15 cellular contexts compared by ENCODE assay signal in genomic region chr5:39214912-39215709, GRCh38. TPM values are rescaled to one million over a fixed set of nuclear protein-coding genes. Genes with fewer than 3 reads are reported as not detected.
DNase-seq lines count a peak whose midpoint lies in the region; ATAC-seq, FAIRE-seq and TF ChIP-seq lines count a peak whose summit lies in the region.
"Had no signal": no experiment of that assay in that cellular context is flagged by ENCODE, and none has a peak within 500 bp of the region (broad histone marks: within the 10 kb centered on the region; RNA-seq: fewer than 3 reads in every experiment).

No MANE protein-coding gene starts in this region.

- no peaks in the 10 kb centered on the region for H3K9me3 Mint-ChIP-seq in activated CD8-positive, alpha-beta T cell treated with anti-CD3 and anti-CD28 coated beads, Interleukin-2, amount 10 ng/mL, durations not matched to agents 7 days and 5 days (ENCODE audit: insufficient read depth)

- no peaks in the 10 kb centered on the region for H3K79me2 ChIP-seq in HepG2 (ENCODE audit: insufficient read depth, low read length)

- CTCF ChIA-PET in HepG2 (lab: Yijun Ruan, JAX; ENCODE audit: low intra/inter-chr PET ratio, low total read pairs), result no interaction called here
- CTCF ChIA-PET in activated CD8-positive, alpha-beta T cell treated with anti-CD3 and anti-CD28 coated beads, Interleukin-2, amount 10 ng/mL, durations not matched to agents 7 days and 5 days (lab: Charles Lee), result interaction anchor here (3.7 to 10.3 kb wide), 5 partner anchors 12 to 161 kb away, joined by 41 to 319 read pairs (median 85); no protein-coding TSS in a partner anchor

- TF ChIP-seq POLR2A in HepG2 (IDR thresholded peaks at IDR 0.05; ENCODE audit: insufficient read depth in 1 of 2, low read depth in 2 of 2, low read length in 2 of 2) (no peak), right lobe of liver (IDR thresholded peaks at IDR 0.05) (no peak)

- peaks cover 14% of the 10 kb centered on the region for H3K36me3 Mint-ChIP-seq in activated CD8-positive, alpha-beta T cell treated with anti-CD3 and anti-CD28 coated beads, Interleukin-2, amount 10 ng/mL, durations not matched to agents 7 days and 5 days (ENCODE audit: low read depth)
- H3K36me3 Mint-ChIP-seq: naive B cell had no signal

- no peak for TF ChIP-seq CTCF in HepG2 (CRISPR knock-in tag; IDR thresholded peaks at IDR 0.05)
- no peak for TF ChIP-seq CTCF in right lobe of liver (IDR thresholded peaks at IDR 0.05)

- H3K27me3 ChIP-seq in HepG2 (ENCODE audit: control insufficient read depth in 1 of 2, insufficient read depth in 2 of 2, low read length in 2 of 2) (no peaks in the 10 kb centered on the region), right lobe of liver (no peaks in the 10 kb centered on the region), thymus (ENCODE audit: control insufficient read depth, insufficient read depth) (no peaks in the 10 kb centered on the region)
- H3K27me3 ChIP-seq: tibial nerve had no signal

- no peak for FAIRE-seq in HepG2 (lab: Jason Lieb, UNC)
- FAIRE-seq: GM18507 had no signal

- intact Hi-C loops in HepG2 (cut with micrococcal nuclease; ENCODE audit: unreplicated experiment), result loop anchor here (5.0 to 10.0 kb wide), 3 partner anchors 150 to 332 kb away; partner anchors contain the start of gene C9
- intact Hi-C loops in right lobe of liver (cut with DNase I), result loop anchor here in 1 of 2 donors (10.0 kb wide), 1 partner anchor 350 kb away; no protein-coding TSS in a partner anchor

- peak overlapping the region; percentile 54 for H3K4me3 Mint-ChIP-seq in activated CD8-positive, alpha-beta T cell treated with anti-CD3 and anti-CD28 coated beads, Interleukin-2, amount 10 ng/mL, durations not matched to agents 7 days and 5 days
- H3K4me3 Mint-ChIP-seq: naive B cell had no signal

- no peak overlapping the region for H3K4me3 ChIP-seq in HepG2 (replicated peaks in 1 of 3; ENCODE audit: insufficient read depth in 1 of 3, low read depth in 2 of 3, low read length in 3 of 3)
- H3K4me3 ChIP-seq in right lobe of liver, result no peak overlapping the region
- no peak overlapping the region for H3K4me3 ChIP-seq in thymus (ENCODE audit: low read length)
- H3K4me3 ChIP-seq: tibial nerve had no signal

- 42% methylated on average over 6 of the region's 6 CpGs for WGBS in HepG2 (ENCODE audit: low lambda C conversion rate)
- 53% methylated on average over 6 of the region's 6 CpGs for WGBS in right lobe of liver (ENCODE audit: insufficient coverage, low coverage, low lambda C conversion rate, missing lambda C conversion rate)
- WGBS in thymus, result 91% methylated on average over 6 of the region's 6 CpGs

- TF ChIP-seq EP300 in HepG2 (IDR thresholded peaks at IDR 0.05; ENCODE audit: low read depth in 2 of 2, low read length in 2 of 2) (no peak), HepG2 (CRISPR knock-in tag; IDR thresholded peaks at IDR 0.05; ENCODE audit: borderline replicate concordance) (no peak)

- peak overlapping the region; percentile 88 for H3K27ac Mint-ChIP-seq in activated CD8-positive, alpha-beta T cell treated with anti-CD3 and anti-CD28 coated beads, Interleukin-2, amount 10 ng/mL, durations not matched to agents 7 days and 5 days
- H3K27ac Mint-ChIP-seq: naive B cell had no signal

- no peak overlapping the region for H2AFZ ChIP-seq in HepG2 (ENCODE audit: low read length)

- DNase-seq in HepG2 (ENCODE audit: low spot score) (no peak), right lobe of liver (no peak), NCI-H1048 (lab: John Stamatoyannopoulos, UW) (no peak), DMS153 treated with DMSO at 0.1 percent for 48 hours (lab: John Stamatoyannopoulos, UW; ENCODE audit: unreplicated experiment) (no peak), occipital lobe (lab: John Stamatoyannopoulos, UW) (no peak)
- DNase-seq in activated CD8-positive, alpha-beta T cell treated with anti-CD3 and anti-CD28 coated beads, Interleukin-2, amount 10 ng/mL, durations not matched to agents 7 days and 5 days, result peak; percentile 53
- DNase-seq in effector CD4-positive, alpha-beta T cell, result peak; percentile 62
- DNase-seq: naive B cell; NCI-H187 treated with DMSO at 0.1 percent for 48 hours; NCI-H510A treated with DMSO at 0.1 percent for 48 hours; stimulated activated CD4-positive, alpha-beta T cell treated with anti-CD3 and anti-CD28 coated beads, Interleukin-1b, Interleukin-23, amount 100 ng/mL, for 48 hours had no signal

- H3K4me1 ChIP-seq in HepG2 (ENCODE audit: insufficient read depth, low read length) (peaks cover 18% of the 10 kb centered on the region), right lobe of liver (no peaks in the 10 kb centered on the region), thymus (ENCODE audit: control insufficient read depth, insufficient read depth, low read length) (peaks cover 45% of the 10 kb centered on the region)

- H3K9me3 ChIP-seq in HepG2 (ENCODE audit: low read length) (no peaks in the 10 kb centered on the region), right lobe of liver (no peaks in the 10 kb centered on the region), thymus (ENCODE audit: control insufficient read depth) (no peaks in the 10 kb centered on the region)
- H3K9me3 ChIP-seq: tibial nerve had no signal

- H3K27me3 Mint-ChIP-seq in activated CD8-positive, alpha-beta T cell treated with anti-CD3 and anti-CD28 coated beads, Interleukin-2, amount 10 ng/mL, durations not matched to agents 7 days and 5 days (ENCODE audit: low read depth), result no peaks in the 10 kb centered on the region

- in situ Hi-C loops in HepG2 (cut with HindIII; ENCODE audit: extremely low pct_ligation_motif_present, low pct_unique_long_range_greater_than_20kb), result loop anchor here (5.0 to 25.0 kb wide), 2 partner anchors 67 to 347 kb away; no protein-coding TSS in a partner anchor

- H3K36me3 ChIP-seq in HepG2 (replicated peaks in 1 of 2; ENCODE audit: control insufficient read depth in 1 of 2, insufficient read depth in 2 of 2, low read length in 2 of 2) (no peaks in the 10 kb centered on the region), right lobe of liver (no peaks in the 10 kb centered on the region), thymus (ENCODE audit: control insufficient read depth, insufficient read depth) (no peaks in the 10 kb centered on the region)
- H3K36me3 ChIP-seq: tibial nerve had no signal

- no TSS peak for BruUV-seq in HepG2 (replicated peaks; lab: Mats Ljungman, UMichigan)

- no peak for TF ChIP-seq RAD21 in HepG2 (CRISPR knock-in tag; IDR thresholded peaks at IDR 0.05)

- H3K9ac ChIP-seq in HepG2 (ENCODE audit: insufficient read depth, low read depth, low read length), result no peak overlapping the region

- no peaks in the 10 kb centered on the region for H4K20me1 ChIP-seq in HepG2 (ENCODE audit: insufficient read depth, low read length)

- H3K27ac ChIP-seq in HepG2 (ENCODE audit: extremely low read length, insufficient read depth, low read length), result no peak overlapping the region
- no peak overlapping the region for H3K27ac ChIP-seq in right lobe of liver
- peak overlapping the region; percentile 3 for H3K27ac ChIP-seq in thymus (ENCODE audit: low read depth)
- H3K27ac ChIP-seq: VCaP had no signal

- peaks cover 78% of the 10 kb centered on the region for H3K4me1 Mint-ChIP-seq in activated CD8-positive, alpha-beta T cell treated with anti-CD3 and anti-CD28 coated beads, Interleukin-2, amount 10 ng/mL, durations not matched to agents 7 days and 5 days (ENCODE audit: low read depth)

- POLR2A ChIA-PET in HepG2 (lab: Yijun Ruan, JAX), result no interaction called here
- POLR2A ChIA-PET in activated CD8-positive, alpha-beta T cell treated with anti-CD3 and anti-CD28 coated beads, Interleukin-2, amount 10 ng/mL, durations not matched to agents 7 days and 5 days (lab: Charles Lee), result interaction anchor here (3.4 kb wide), 1 partner anchor 12 kb away, joined by 18 read pairs; no protein-coding TSS in a partner anchor

- ATAC-seq in HepG2, result no peak
- ATAC-seq in right lobe of liver, result no peak
- peak; percentile 16 for ATAC-seq in activated CD8-positive, alpha-beta T cell treated with anti-CD3 and anti-CD28 coated beads, Interleukin-2, amount 10 ng/mL, durations not matched to agents 7 days and 5 days

- H3K4me2 ChIP-seq in HepG2 (ENCODE audit: low read depth, low read length), result no peak overlapping the region

TF ChIP-seq in HepG2, 621 proteins besides CTCF, POLR2A, EP300 and RAD21 (continues in another document):
- TF ChIP-seq SP2 (CRISPR knock-in tag; IDR thresholded peaks at IDR 0.05) (no peak), HIVEP1 (CRISPR knock-in tag; IDR thresholded peaks at IDR 0.05) (no peak), CCAR2 (optimal IDR thresholded peaks at IDR 0.05; ENCODE audit: low read depth, low read length) (no peak)

RNA-seq across cellular contexts. Expression of gene FYB1, which starts 4.3 kb away (rescaled TPM):
- total RNA-seq in HepG2 (2016; rRNA removed; fragmentation: Illumina TruSeq; extraction: Trizol) (not detected in 2 replicates), right lobe of liver (10 to 100 TPM in 3 of 6 experiments, 1 to 10 TPM in 3; 3.7 to 15.3 (median 9.1) TPM), occipital lobe (1.4 TPM)
- total RNA-seq in HepG2 (2016; cell fraction: cytosol; rRNA removed; fragmentation: Illumina TruSeq; extraction: Trizol; ENCODE audit: low read depth), result not detected in 2 replicates
- not detected in 2 replicates for total RNA-seq in HepG2 (2016; cell fraction: insoluble cytoplasmic fraction; rRNA removed; fragmentation: Illumina TruSeq; extraction: Trizol)
- not detected in 2 replicates for total RNA-seq in HepG2 (2016; cell fraction: membrane; rRNA removed; fragmentation: Illumina TruSeq; extraction: Trizol)
- not detected in 2 replicates for total RNA-seq in HepG2 (2016; cell fraction: nucleus; rRNA removed; fragmentation: Illumina TruSeq; extraction: Trizol)
- polyA plus RNA-seq in HepG2 (2011; rRNA removed) (0.03 TPM in 1 of 2 replicates, not detected in the other), thymus (52.9 TPM)
- polyA plus RNA-seq in HepG2 (2011; cell fraction: cytosol; rRNA removed), result not detected in 2 replicates
- polyA plus RNA-seq in HepG2 (2011; cell fraction: nucleus; rRNA removed), result 0.03 and 0.12 TPM in 2 replicates
- 0.11 TPM in 1 of 2 replicates, not detected in the other for polyA plus RNA-seq in HepG2 (2012)
- polyA plus RNA-seq in HepG2 (2016; cell fraction: cytosol; fragmentation: Illumina TruSeq; extraction: Trizol; ENCODE audit: low read depth), result not detected in 2 replicates
- polyA plus RNA-seq in HepG2 (2016; cell fraction: insoluble cytoplasmic fraction; fragmentation: Illumina TruSeq; extraction: Trizol; ENCODE audit: low read depth), result not detected in 2 replicates
- polyA plus RNA-seq in HepG2 (2016; cell fraction: membrane; fragmentation: Illumina TruSeq; extraction: Trizol; ENCODE audit: low read depth), result not detected in 2 replicates
- polyA plus RNA-seq in HepG2 (2016; cell fraction: nucleus; fragmentation: Illumina TruSeq; extraction: Trizol; ENCODE audit: insufficient read depth, low read depth), result not detected in 2 replicates
- 0.28 TPM in 1 of 2 replicates, not detected in the other for polyA minus RNA-seq in HepG2 (2011; rRNA and poly(A)+ RNA removed; ENCODE audit: low replicate concordance)
- polyA minus RNA-seq in HepG2 (2011; cell fraction: cytosol; rRNA and poly(A)+ RNA removed), result not detected in 2 replicates
- 0.12 and 0.26 TPM in 2 replicates for polyA minus RNA-seq in HepG2 (2011; cell fraction: nucleus; rRNA and poly(A)+ RNA removed)
- total RNA-seq in activated CD8-positive, alpha-beta T cell treated with anti-CD3 and anti-CD28 coated beads, Interleukin-2, amount 10 ng/mL, durations not matched to agents 7 days and 5 days, result 100 to 1,000 TPM; 198 to 215 TPM

Comparison
In these comparisons a context has a peak if more than half of its experiments do, and no peak if none do; other contexts are left out.
1. DNase-seq: peak in activated CD8-positive, alpha-beta T cell treated with anti-CD3 and anti-CD28 coated beads, Interleukin-2, amount 10 ng/mL, durations not matched to agents 7 days and 5 days (single experiment) and effector CD4-positive, alpha-beta T cell (single experiment); none in HepG2 (single experiment), right lobe of liver (0 of 3), NCI-H1048 (single experiment), DMS153 treated with DMSO at 0.1 percent for 48 hours (single experiment) and occipital lobe (single experiment).
2. RNA of gene FYB1, which starts 4.3 kb away (total RNA-seq): 198 to 215 TPM in activated CD8-positive, alpha-beta T cell treated with anti-CD3 and anti-CD28 coated beads, Interleukin-2, amount 10 ng/mL, durations not matched to agents 7 days and 5 days; 3.7 to 15.3 TPM in right lobe of liver, 1.4 TPM in occipital lobe (single experiment) and not detected in HepG2; every median in the first group is over 10 times any median in the second.